In genomic region chr15:76776480-76776879, GRCh38 we compare ENCODE assay signal across 12 cellular contexts.
"Had no signal": no experiment of that assay in that cellular context is flagged by ENCODE, and none has a peak within 500 bp of the region (broad histone marks: within the 10 kb centered on the region; RNA-seq: fewer than 3 reads in every experiment).

No MANE protein-coding gene starts in this region.

- DNase-seq: cortex of kidney; dorsolateral prefrontal cortex; effector CD8-positive, alpha-beta T cell; foreskin melanocyte; head of caudate nucleus; naive thymus-derived CD4-positive, alpha-beta T cell; psoas muscle; retina; right lobe of liver; stimulated activated CD4-positive, alpha-beta T cell treated with anti-CD3 and anti-CD28 coated beads, Interleukin-4, amount 100 ng/mL, for 4 hours; stimulated activated naive CD4-positive, alpha-beta T cell treated with Interleukin-2 at 50 U/mL for 16 hours; trophoblast cell had no signal

- H3K27me3 Mint-ChIP-seq: naive thymus-derived CD4-positive, alpha-beta T cell had no signal

- H3K4me3 Mint-ChIP-seq: naive thymus-derived CD4-positive, alpha-beta T cell had no signal

- ATAC-seq: naive thymus-derived CD4-positive, alpha-beta T cell; psoas muscle; right lobe of liver had no signal
